In the genomic region with DNA sequence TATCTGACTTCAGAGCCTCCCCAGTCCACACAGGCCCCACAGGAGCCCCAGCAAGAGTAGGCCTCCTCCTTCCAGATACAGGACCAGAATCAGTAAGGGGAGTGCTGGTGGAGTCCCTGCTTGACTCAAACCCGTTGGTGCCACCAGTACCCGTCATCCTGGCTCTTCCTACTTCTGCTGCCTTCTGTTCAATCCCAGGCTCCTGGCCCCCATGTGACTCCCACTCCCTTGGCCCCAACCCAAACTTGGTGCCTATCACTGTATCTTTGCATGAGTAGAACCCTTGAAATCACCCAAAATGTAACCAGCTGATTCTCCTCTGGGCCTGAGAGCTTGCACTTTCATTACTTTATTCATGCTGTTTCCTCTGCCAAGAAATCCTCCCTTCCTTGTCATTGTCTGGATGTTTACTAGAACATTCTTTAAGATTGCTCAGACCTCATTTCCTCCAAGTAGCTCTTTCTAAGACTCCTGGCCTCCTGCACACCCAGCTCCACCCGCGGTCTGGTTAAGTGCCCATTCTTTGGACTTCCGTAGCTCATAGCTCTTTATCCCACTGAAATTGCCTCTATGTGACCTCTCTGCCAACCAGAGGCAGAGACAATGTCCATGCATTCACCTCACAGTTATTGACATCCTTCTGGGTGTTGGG, we compare ENCODE assay signal across 13 cellular contexts. TPM values are rescaled to one million over a fixed set of nuclear protein-coding genes. Genes with fewer than 3 reads are reported as not detected.
DNase-seq lines count a peak whose midpoint lies in the region; ATAC-seq and TF ChIP-seq lines count a peak whose summit lies in the region.
"Had no signal": no experiment of that assay in that cellular context is flagged by ENCODE, and none has a peak within 500 bp of the region (broad histone marks: within the 10 kb centered on the region; RNA-seq: fewer than 3 reads in every experiment).

No MANE protein-coding gene starts in this region.

- H3K4me2 ChIP-seq in SU-DHL-6 (ENCODE audit: low read depth, low read length, poor library complexity, severe bottlenecking) = no peak overlapping the region
- H3K4me2 ChIP-seq in fibroblast of lung (ENCODE audit: extremely low read depth, insufficient read depth, low read length) = no peak overlapping the region

- POLR2A ChIA-PET in CD8-positive, alpha-beta memory T cell (lab: Charles Lee) = interaction anchor here (0.6 kb wide), 1 partner anchor 9 kb away, joined by 4 read pairs; no protein-coding TSS in a partner anchor

- no peaks in the 10 kb centered on the region for H3K9me3 ChIP-seq in SU-DHL-6 (ENCODE audit: insufficient read depth, low read length)
- no peaks in the 10 kb centered on the region for H3K9me3 ChIP-seq in fibroblast of lung (ENCODE audit: control insufficient read depth, insufficient read depth, low read depth, low read length)
- H3K9me3 ChIP-seq in mucosa of stomach (ENCODE audit: control insufficient read depth, low read length) = no peaks in the 10 kb centered on the region
- no peaks in the 10 kb centered on the region for H3K9me3 ChIP-seq in CD8-positive, alpha-beta memory T cell (ENCODE audit: low read length)
- H3K9me3 ChIP-seq: tibial nerve had no signal

- H3K4me1 ChIP-seq in fibroblast of lung (ENCODE audit: control insufficient read depth, extremely low read depth, insufficient read depth, low read length) (peaks cover 3% of the 10 kb centered on the region), mucosa of stomach (ENCODE audit: control insufficient read depth, insufficient read depth, low read length) (peaks cover 20% of the 10 kb centered on the region)
- H3K4me1 ChIP-seq in CD8-positive, alpha-beta memory T cell (ENCODE audit: insufficient read depth, low read length) = no peaks in the 10 kb centered on the region

- H3K36me3 Mint-ChIP-seq in CD8-positive, alpha-beta memory T cell = peaks cover 0 to 10% (median 5%) of the 10 kb centered on the region in 3 donors

- H3K27ac ChIP-seq in SU-DHL-6 (ENCODE audit: low read depth, low read length) = peak overlapping the region; percentile 13; the same call in 1 of the 2 replicates
- no peak overlapping the region for H3K27ac ChIP-seq in fibroblast of lung (ENCODE audit: insufficient read depth, low read length)
- H3K27ac ChIP-seq in CD8-positive, alpha-beta memory T cell (ENCODE audit: low read depth, low read length) = no peak overlapping the region

- H2AFZ ChIP-seq in SU-DHL-6 (ENCODE audit: low read depth, low read length, severe bottlenecking) (no peak overlapping the region), fibroblast of lung (ENCODE audit: low read length) (no peak overlapping the region)

- H3K27me3 ChIP-seq in SU-DHL-6 (ENCODE audit: low read length) (no peaks in the 10 kb centered on the region), fibroblast of lung (ENCODE audit: control insufficient read depth, insufficient read depth, low read length) (no peaks in the 10 kb centered on the region), mucosa of stomach (ENCODE audit: control insufficient read depth, insufficient read depth, low read length) (no peaks in the 10 kb centered on the region)
- H3K27me3 ChIP-seq in CD8-positive, alpha-beta memory T cell (ENCODE audit: insufficient read depth, low read length, poor library complexity, severe bottlenecking) = no peaks in the 10 kb centered on the region
- H3K27me3 ChIP-seq: tibial nerve had no signal

- H3K9me2 ChIP-seq in SU-DHL-6 (replicated peaks; ENCODE audit: insufficient read depth, low read length) = no peaks in the 10 kb centered on the region

- TF ChIP-seq CTCF in SU-DHL-6 (IDR thresholded peaks at IDR 0.05; ENCODE audit: insufficient read depth, low read length, poor library complexity, severe bottlenecking) (no peak), fibroblast of lung (conservative IDR thresholded peaks at IDR 0.05 in 1 of 2, IDR thresholded peaks at IDR 0.05 in 1 of 2; ENCODE audit: low read depth in 1 of 2, low read length in 2 of 2) (no peak)

- no peak for ATAC-seq in GM21367 (IDR thresholded peaks at IDR 0.05; ENCODE audit: unreplicated experiment)

- no peak overlapping the region for H3K4me3 Mint-ChIP-seq in CD8-positive, alpha-beta memory T cell
- H3K4me3 Mint-ChIP-seq: nephron progenitor cell had no signal

- H3K27ac Mint-ChIP-seq in CD8-positive, alpha-beta memory T cell = no peak overlapping the region
- H3K27ac Mint-ChIP-seq: nephron progenitor cell had no signal

- peaks cover 97% of the 10 kb centered on the region for H3K79me2 ChIP-seq in SU-DHL-6 (ENCODE audit: insufficient read depth, low read length)
- no peaks in the 10 kb centered on the region for H3K79me2 ChIP-seq in fibroblast of lung (ENCODE audit: control insufficient read depth, insufficient read depth, low read length)

- H3K4me3 ChIP-seq in SU-DHL-6 (ENCODE audit: insufficient read depth, low read length, poor library complexity, severe bottlenecking) (no peak overlapping the region), fibroblast of lung (replicated peaks in 1 of 4; ENCODE audit: control extremely low read depth in 1 of 4, insufficient read depth in 1 of 4, low read depth in 3 of 4, low read length in 4 of 4) (no peak overlapping the region), mucosa of stomach (ENCODE audit: low read length) (no peak overlapping the region)
- H3K4me3 ChIP-seq in CD8-positive, alpha-beta memory T cell (ENCODE audit: low read length) = no peak overlapping the region
- H3K4me3 ChIP-seq: tibial nerve had no signal

- H3F3A ChIP-seq in SU-DHL-6 (ENCODE audit: insufficient read depth) = no peaks in the 10 kb centered on the region; the same call in 1 of the 2 replicates

- peaks cover 0 to 4% of the 10 kb centered on the region in 2 donors for H3K27me3 Mint-ChIP-seq in CD8-positive, alpha-beta memory T cell

- H3K36me3 ChIP-seq in SU-DHL-6 (ENCODE audit: low read length) (peaks cover under 1% of the 10 kb centered on the region), fibroblast of lung (ENCODE audit: control insufficient read depth, insufficient read depth, low read length) (no peaks in the 10 kb centered on the region), mucosa of stomach (ENCODE audit: control insufficient read depth, insufficient read depth, low read length) (no peaks in the 10 kb centered on the region)
- no peaks in the 10 kb centered on the region for H3K36me3 ChIP-seq in CD8-positive, alpha-beta memory T cell (ENCODE audit: insufficient read depth, low read length)
- H3K36me3 ChIP-seq: tibial nerve had no signal

- H3K4me1 Mint-ChIP-seq in CD8-positive, alpha-beta memory T cell = no peaks in the 10 kb centered on the region

- H3K9ac ChIP-seq in SU-DHL-6 (ENCODE audit: low read length) (no peak overlapping the region), fibroblast of lung (ENCODE audit: insufficient read depth, low read length) (no peak overlapping the region), mucosa of stomach (ENCODE audit: low read length) (peak overlapping the region; percentile 19)

- H4K20me1 ChIP-seq in SU-DHL-6 (ENCODE audit: low read depth, low read length) (no peaks in the 10 kb centered on the region), fibroblast of lung (ENCODE audit: control insufficient read depth, extremely low read depth, insufficient read depth, low read length) (no peaks in the 10 kb centered on the region)

- CTCF ChIA-PET in CD8-positive, alpha-beta memory T cell (lab: Charles Lee) = no interaction called here

- H3K9me3 Mint-ChIP-seq in CD8-positive, alpha-beta memory T cell = no peaks in the 10 kb centered on the region

- DNase-seq in AG08395 (ENCODE audit: low spot score) (peak; percentile 78), fibroblast of lung (ENCODE audit: low read depth in 2 of 2) (peak; percentile 86 to 92), NCI-H748 (lab: John Stamatoyannopoulos, UW; ENCODE audit: unreplicated experiment) (no peak), COLO668 (lab: John Stamatoyannopoulos, UW; ENCODE audit: unreplicated experiment) (no peak)
- DNase-seq in CD8-positive, alpha-beta memory T cell = no peak
- DNase-seq: activated CD4-positive, CD25-positive, alpha-beta regulatory T cell; activated naive CD4-positive, alpha-beta T cell treated with anti-CD3 and anti-CD28 coated beads, Interleukin-2, amount 50 U/mL, for 16 hours; NCI-H2081; nephron progenitor cell had no signal

RNA-seq across cellular contexts. Expression of a gene that starts 15.7 kb away (rescaled TPM):
- under 0.01 TPM in 2 replicates for total RNA-seq in fibroblast of lung
- polyA plus RNA-seq in fibroblast of lung = 0.12 and 0.25 TPM in 2 replicates
- 0.08 TPM in 2 replicates for polyA plus RNA-seq in fibroblast of lung (2012)
- polyA minus RNA-seq in fibroblast of lung (ENCODE audit: low replicate concordance) = not detected in 2 replicates
- under 1 TPM; 0.58 to 0.59 TPM for total RNA-seq in CD8-positive, alpha-beta memory T cell
- 1.1 TPM for polyA plus RNA-seq in CD8-positive, alpha-beta memory T cell

Comparison
In these comparisons a context has a peak if more than half of its experiments do, and no peak if none do; other contexts are left out.
1. DNase-seq: peak in AG08395 (single experiment) and fibroblast of lung (2 of 2); none in CD8-positive, alpha-beta memory T cell (0 of 5), NCI-H748 (single experiment) and COLO668 (single experiment).